In genomic region chr9:88113156-88114130, GRCh38 we compare ENCODE assay signal across 9 cellular contexts. TPM values are rescaled to one million over a fixed set of nuclear protein-coding genes. Genes with fewer than 3 reads are reported as not detected.
"Had no signal": no experiment of that assay in that cellular context is flagged by ENCODE, and none has a peak within 500 bp of the region (broad histone marks: within the 10 kb centered on the region; RNA-seq: fewer than 3 reads in every experiment).

No MANE protein-coding gene starts in this region.

RNA-seq across cellular contexts. Expression of gene SPATA31C2, which starts 24.8 kb away (rescaled TPM):
- total RNA-seq: activated T-cell treated with anti-CD3 and anti-CD28 coated beads, Interleukin-2, amount 50 U/mL, for 72 hours; activated T-helper 2 cell treated with anti-CD3 and anti-CD28 coated beads, Interferon-gamma antibody, Interleukin-2, Interleukin-4, amounts not matched to agents 10 μg/mL and 5 μg/mL and 100 μg/mL, durations not matched to agents 14 hours and 24 hours and 36 hours; breast epithelium; chondrocyte; LHCN-M2; M059J; PC-9; SK-MEL-5 had no signal
- polyA plus RNA-seq: adipose tissue had no signal
